In genomic region chr16:66486773-66487579, GRCh38 we compare ENCODE assay signal across 9 cellular contexts. TPM values are rescaled to one million over a fixed set of nuclear protein-coding genes. Genes with fewer than 3 reads are reported as not detected.
A peak's percentile ranks its signal among the peaks of the same experiment; 100 is the strongest.
DNase-seq lines count a peak whose midpoint lies in the region; ATAC-seq, FAIRE-seq and TF ChIP-seq lines count a peak whose summit lies in the region.
"Had no signal": no experiment of that assay in that cellular context is flagged by ENCODE, and none has a peak within 500 bp of the region (broad histone marks: within the 10 kb centered on the region; RNA-seq: fewer than 3 reads in every experiment).

No MANE protein-coding gene starts in this region.

- TF ChIP-seq POLR2A in stomach (IDR thresholded peaks at IDR 0.05) (no peak), GM12892 (IDR thresholded peaks at IDR 0.05; ENCODE audit: low read depth, low read length) (no peak)

- H3K4me3 ChIP-seq in adipocyte (ENCODE audit: low read length) = no peak overlapping the region
- no peak overlapping the region for H3K4me3 ChIP-seq in right cardiac atrium (ENCODE audit: low read length)
- H3K4me3 ChIP-seq in stomach = no peak overlapping the region

- DNase-seq in KBM-7 (peak; percentile 66), adipocyte (ENCODE audit: low read depth) (peak; percentile 77), right cardiac atrium (peak in 2 of 3 donors; percentile 48 to 85), stomach (peak; percentile 24), NCI-H1436 (lab: John Stamatoyannopoulos, UW) (no peak), GM12892 (ENCODE audit: insufficient read length) (no peak)
- DNase-seq: NCI-H526 had no signal

- ATAC-seq in right cardiac atrium (peak; percentile 42 to 80), GM21619 (IDR thresholded peaks at IDR 0.05; ENCODE audit: unreplicated experiment) (no peak), GM21576 (IDR thresholded peaks at IDR 0.05; ENCODE audit: unreplicated experiment) (no peak)

- no peaks in the 10 kb centered on the region for H3K27me3 ChIP-seq in adipocyte (replicated peaks; ENCODE audit: control insufficient read depth, insufficient read depth, low read length)
- no peaks in the 10 kb centered on the region for H3K27me3 ChIP-seq in right cardiac atrium (ENCODE audit: control insufficient read depth, insufficient read depth)
- H3K27me3 ChIP-seq in stomach = no peaks in the 10 kb centered on the region

- no peak for TF ChIP-seq CTCF in stomach (IDR thresholded peaks at IDR 0.05)

- 56% methylated on average over 3 of the region's 3 CpGs for whole genome bisulfite sequencing in right cardiac atrium
- WGBS in stomach, 5 donors = 64 to 87% (median 79%) methylated on average over 3 of the region's 3 CpGs

- no peak overlapping the region for H3K27ac ChIP-seq in right cardiac atrium (ENCODE audit: low read length)
- peak overlapping the region in 2 of 5 donors; percentile 29 to 46 for H3K27ac ChIP-seq in stomach

- H3K9ac ChIP-seq in adipocyte (ENCODE audit: low read length) = peak overlapping the region; percentile 56

- H3K36me3 ChIP-seq in adipocyte (ENCODE audit: control insufficient read depth, insufficient read depth, low read length, severe bottlenecking) (no peaks in the 10 kb centered on the region), stomach (no peaks in the 10 kb centered on the region)

- TF ChIP-seq EP300 in stomach (IDR thresholded peaks at IDR 0.05) = no peak

- intact Hi-C loops in right cardiac atrium (cut with DNase I) = loop anchor here in 2 of 4 donors (5.0 to 10.0 kb wide), 2 partner anchors 118 to 130 kb away; partner anchors contain the start of gene CMTM3 (in 1 of the 2)
- intact Hi-C loops in stomach (cut with DNase I; ENCODE audit: low total_unique reads) = no loop called here

- H3K9me3 ChIP-seq in adipocyte (ENCODE audit: control insufficient read depth, low read length) (no peaks in the 10 kb centered on the region), right cardiac atrium (ENCODE audit: control insufficient read depth, low read length) (no peaks in the 10 kb centered on the region), stomach (no peaks in the 10 kb centered on the region)

- in situ Hi-C loops in KBM-7 (cut with MboI; ENCODE audit: low pct_unique_long_range_greater_than_20kb, low sequenced_read_pairs) = no loop called here

- FAIRE-seq in GM12892 (lab: Jason Lieb, UNC) = no peak

- H3K4me1 ChIP-seq in adipocyte (ENCODE audit: control insufficient read depth, insufficient read depth, low read length) = peaks cover 18% of the 10 kb centered on the region
- peaks cover 9% of the 10 kb centered on the region for H3K4me1 ChIP-seq in right cardiac atrium (ENCODE audit: control insufficient read depth, insufficient read depth, low read length)
- H3K4me1 ChIP-seq in stomach = peaks cover 4 to 35% (median 21%) of the 10 kb centered on the region in 4 donors

RNA-seq across cellular contexts. Expression of gene BEAN1, which starts 59.9 kb away (rescaled TPM):
- total RNA-seq in right cardiac atrium = 1 to 10 TPM in 3 of 4 donors, under 1 TPM in 1; 0.79 to 1.5 (median 1.2) TPM
- polyA plus RNA-seq in right cardiac atrium = 0.41 TPM
- total RNA-seq in stomach = under 1 TPM in 1 of 5 donors, not detected in 4; 0.55 TPM
- polyA plus RNA-seq in stomach = 1 to 10 TPM in 1 of 3 donors, under 1 TPM in 1, not detected in 1; 0.40 to 3.7 TPM
- polyA plus RNA-seq in GM12892 (2012; ENCODE audit: missing spikeins) = not detected

Comparison
In these comparisons a context has a peak if more than half of its experiments do, and no peak if none do; other contexts are left out.
1. DNase-seq: peak in KBM-7 (single experiment), adipocyte (single experiment), right cardiac atrium (2 of 3) and stomach (single experiment); none in NCI-H1436 (single experiment) and GM12892 (single experiment).
2. ATAC-seq: peak in right cardiac atrium (2 of 2); none in GM21619 (single experiment) and GM21576 (single experiment).